In genomic region chr19:49819452-49820115, GRCh38 we compare ENCODE assay signal across 8 cellular contexts. TPM values are rescaled to one million over a fixed set of nuclear protein-coding genes. Genes with fewer than 3 reads are reported as not detected.
DNase-seq lines count a peak whose midpoint lies in the region; ATAC-seq and TF ChIP-seq lines count a peak whose summit lies in the region.
"Not testable (repeated sequence)": the region's sequence is repeated elsewhere in the genome, so short reads cannot be mapped to it uniquely, and the experiment has no call there.

No MANE protein-coding gene starts in this region.

- H3K9me3 ChIP-seq in HAP-1; OCI-LY1 (ENCODE audit: low read length); cardiac muscle cell (ENCODE audit: low read depth); naive thymus-derived CD4-positive, alpha-beta T cell (ENCODE audit: control insufficient read depth in 2 of 3, low read length in 3 of 3): not testable (repeated sequence)

- H3K4me1 ChIP-seq in HAP-1 (peaks cover 19% of the 10 kb centered on the region), OCI-LY1 (ENCODE audit: insufficient read depth, low read length, severe bottlenecking) (peaks cover 61% of the 10 kb centered on the region), cardiac muscle cell (ENCODE audit: low read depth) (peaks cover 12% of the 10 kb centered on the region)
- H3K4me1 ChIP-seq in naive thymus-derived CD4-positive, alpha-beta T cell (ENCODE audit: control insufficient read depth in 2 of 2, insufficient read depth in 2 of 2, low read length in 2 of 2): peaks cover 11 to 17% of the 10 kb centered on the region in 2 donors

- peaks cover 19% of the 10 kb centered on the region for H3K4me1 Mint-ChIP-seq in activated T-cell treated with anti-CD3 and anti-CD28 coated beads, Interleukin-2, amount 50 U/mL, for 4 hours (ENCODE audit: low read depth)
- H3K4me1 Mint-ChIP-seq in central memory CD8-positive, alpha-beta T cell: peaks cover 32% of the 10 kb centered on the region
- H3K4me1 Mint-ChIP-seq in naive thymus-derived CD4-positive, alpha-beta T cell: peaks cover 17 to 36% (median 29%) of the 10 kb centered on the region in 7 donors

- H3K9ac ChIP-seq in OCI-LY1 (ENCODE audit: low read length): peak overlapping the region; percentile 100

- peak overlapping the region; percentile 99 for H3K27ac ChIP-seq in OCI-LY1 (ENCODE audit: low read depth, low read length, poor library complexity, severe bottlenecking)
- peak overlapping the region; percentile 62 for H3K27ac ChIP-seq in cardiac muscle cell
- H3K27ac ChIP-seq in naive thymus-derived CD4-positive, alpha-beta T cell (ENCODE audit: low read depth, low read length): peak overlapping the region; percentile 22
- H3K27ac ChIP-seq in skin epidermis: peak overlapping the region in 6 of 21 experiments; percentile 84 to 96 (median 92)

- not testable (repeated sequence) for H3K27me3 Mint-ChIP-seq in activated T-cell treated with anti-CD3 and anti-CD28 coated beads, Interleukin-2, amount 50 U/mL, for 4 hours (ENCODE audit: low read depth); central memory CD8-positive, alpha-beta T cell; naive thymus-derived CD4-positive, alpha-beta T cell

- in situ Hi-C loops in HAP-1 (cut with MboI; ENCODE audit: low sequenced_read_pairs): not testable (repeated sequence)

- not testable (repeated sequence) for H2AFZ ChIP-seq in OCI-LY1 (ENCODE audit: low read length)

- H3K36me3 ChIP-seq in HAP-1 (replicated peaks): peaks cover 21% of the 10 kb centered on the region
- H3K36me3 ChIP-seq in OCI-LY1 (ENCODE audit: insufficient read depth, low read length): peaks cover 45% of the 10 kb centered on the region
- not testable (repeated sequence) for H3K36me3 ChIP-seq in cardiac muscle cell
- H3K36me3 ChIP-seq in naive thymus-derived CD4-positive, alpha-beta T cell (ENCODE audit: control insufficient read depth in 2 of 3, insufficient read depth in 3 of 3, low read length in 3 of 3): peaks cover 0 to 27% (median 6%) of the 10 kb centered on the region in 3 experiments

- not testable (repeated sequence) for TF ChIP-seq CTCF in AG09309 (IDR thresholded peaks at IDR 0.05; ENCODE audit: control insufficient read depth, insufficient read depth, low read depth, low read length, missing control alignments); OCI-LY1 (IDR thresholded peaks at IDR 0.05; ENCODE audit: low read length); cardiac muscle cell (IDR thresholded peaks at IDR 0.05; ENCODE audit: low read depth, low read length)

- CTCF ChIA-PET in naive thymus-derived CD4-positive, alpha-beta T cell (lab: Charles Lee): interaction anchor here (1.2 kb wide), 1 partner anchor 71 kb away, joined by 3 read pairs; no protein-coding TSS in a partner anchor

- H3K4me2 ChIP-seq in OCI-LY1 (ENCODE audit: low read length): peak overlapping the region; percentile 88

- not testable (repeated sequence) for H3K9me2 ChIP-seq in OCI-LY1 (ENCODE audit: low read depth, low read length)

- H3K79me2 ChIP-seq in OCI-LY1 (ENCODE audit: insufficient read depth, low read length): peaks cover 38% of the 10 kb centered on the region

- not testable (repeated sequence) for H4K20me1 ChIP-seq in OCI-LY1 (ENCODE audit: insufficient read depth, low read length)

- H3F3A ChIP-seq in OCI-LY1 (ENCODE audit: insufficient read depth, low read length): not testable (repeated sequence)

- H3K4me3 ChIP-seq in AG09309 (ENCODE audit: control insufficient read depth, low read depth, low read length) (peak overlapping the region; percentile 88), HAP-1 (peak overlapping the region; percentile 77), OCI-LY1 (ENCODE audit: low read depth, low read length, poor library complexity, severe bottlenecking) (peak overlapping the region; percentile 99), cardiac muscle cell (peak overlapping the region; percentile 53), skin epidermis (peak overlapping the region in 5 of 7 experiments; percentile 71 to 88 (median 84))
- H3K4me3 ChIP-seq in naive thymus-derived CD4-positive, alpha-beta T cell (ENCODE audit: low read length): not testable (repeated sequence)

- H3K27ac Mint-ChIP-seq in central memory CD8-positive, alpha-beta T cell (ENCODE audit: low read depth): peak overlapping the region; percentile 100
- peak overlapping the region; percentile 79 to 100 (median 96) for H3K27ac Mint-ChIP-seq in naive thymus-derived CD4-positive, alpha-beta T cell

- H3K27me3 ChIP-seq in HAP-1 (ENCODE audit: low read depth); OCI-LY1 (ENCODE audit: insufficient read depth, low read length); cardiac muscle cell; naive thymus-derived CD4-positive, alpha-beta T cell (ENCODE audit: control insufficient read depth in 2 of 2, insufficient read depth in 2 of 2, low read length in 2 of 2): not testable (repeated sequence)

- POLR2A ChIA-PET in naive thymus-derived CD4-positive, alpha-beta T cell (lab: Charles Lee): interaction anchor here (0.7 to 3.0 kb wide), 8 partner anchors 10 to 1200 kb away, joined by 3 to 16 read pairs (median 4); partner anchors contain the start of genes PTOV1, RPL18 and SPHK2

- intact Hi-C loops in naive thymus-derived CD4-positive, alpha-beta T cell (cut with micrococcal nuclease): loop anchor here (5.0 to 10.0 kb wide), 4 partner anchors 227 to 1548 kb away; partner anchors contain the start of genes PRR12 (in 2 of the 2), CLDND2 (in 1 of the 2), DBP (in 1 of the 2) and ETFB (in 1 of the 2)

- H3K36me3 Mint-ChIP-seq in activated T-cell treated with anti-CD3 and anti-CD28 coated beads, Interleukin-2, amount 50 U/mL, for 4 hours (ENCODE audit: insufficient read depth): not testable (repeated sequence)
- peaks cover 33% of the 10 kb centered on the region for H3K36me3 Mint-ChIP-seq in central memory CD8-positive, alpha-beta T cell (ENCODE audit: insufficient read depth)
- peaks cover 0 to 13% (median 6%) of the 10 kb centered on the region in 5 donors for H3K36me3 Mint-ChIP-seq in naive thymus-derived CD4-positive, alpha-beta T cell

- ATAC-seq in activated T-cell treated with anti-CD3 and anti-CD28 coated beads, Interleukin-2, amount 50 U/mL, for 4 hours; central memory CD8-positive, alpha-beta T cell (replicated peaks; ENCODE audit: extremely low read depth, poor library complexity, severe bottlenecking); naive thymus-derived CD4-positive, alpha-beta T cell: not testable (repeated sequence)

- H3K9me3 Mint-ChIP-seq in activated T-cell treated with anti-CD3 and anti-CD28 coated beads, Interleukin-2, amount 50 U/mL, for 4 hours; central memory CD8-positive, alpha-beta T cell; naive thymus-derived CD4-positive, alpha-beta T cell: not testable (repeated sequence)

- not testable (repeated sequence) for DNase-seq in AG09309 (ENCODE audit: low read depth); activated T-cell treated with anti-CD3 and anti-CD28 coated beads, Interleukin-2, amount 50 U/mL, for 4 hours; central memory CD8-positive, alpha-beta T cell (ENCODE audit: low spot score in 2 of 2); cardiac muscle cell (ENCODE audit: low read depth in 1 of 2, low spot score in 1 of 2); naive thymus-derived CD4-positive, alpha-beta T cell
- DNase-seq in HAP-1 (ENCODE audit: low spot score in 2 of 2): peak in 1 of 2 experiments; percentile 41

- H3K4me3 Mint-ChIP-seq in activated T-cell treated with anti-CD3 and anti-CD28 coated beads, Interleukin-2, amount 50 U/mL, for 4 hours: peak overlapping the region; percentile 95
- H3K4me3 Mint-ChIP-seq in central memory CD8-positive, alpha-beta T cell: peak overlapping the region; percentile 99
- peak overlapping the region; percentile 94 to 100 (median 98) for H3K4me3 Mint-ChIP-seq in naive thymus-derived CD4-positive, alpha-beta T cell

RNA-seq across cellular contexts. Expression of gene MED25, which starts 1.5 kb away (rescaled TPM):
- 10 to 100 TPM; 44.1 to 51.0 (median 47.2) TPM for total RNA-seq in activated T-cell treated with anti-CD3 and anti-CD28 coated beads, Interleukin-2, amount 50 U/mL, for 4 hours
- total RNA-seq in cardiac muscle cell: 68.7 and 83.7 TPM in 2 replicates
- 69.9 and 73.2 TPM in 2 replicates for polyA plus RNA-seq in cardiac muscle cell
- total RNA-seq in naive thymus-derived CD4-positive, alpha-beta T cell: 10 to 100 TPM; 36.8 to 75.2 (median 55.4) TPM
- 10 to 100 TPM; 10.8 to 16.7 TPM for polyA plus RNA-seq in naive thymus-derived CD4-positive, alpha-beta T cell

RNA-seq across cellular contexts. Expression of gene FUZ, which starts 6.5 kb away (rescaled TPM):
- 10 to 100 TPM; 15.6 to 19.9 (median 18.5) TPM for total RNA-seq in activated T-cell treated with anti-CD3 and anti-CD28 coated beads, Interleukin-2, amount 50 U/mL, for 4 hours
- 37.8 and 60.8 TPM in 2 replicates for total RNA-seq in cardiac muscle cell
- 35.6 and 39.0 TPM in 2 replicates for polyA plus RNA-seq in cardiac muscle cell
- total RNA-seq in naive thymus-derived CD4-positive, alpha-beta T cell: 10 to 100 TPM; 16.0 to 28.4 (median 26.8) TPM
- 1 to 10 TPM; 3.8 to 6.3 TPM for polyA plus RNA-seq in naive thymus-derived CD4-positive, alpha-beta T cell

RNA-seq across cellular contexts. Expression of gene PTOV1, which starts 31.4 kb away (rescaled TPM):
- total RNA-seq in activated T-cell treated with anti-CD3 and anti-CD28 coated beads, Interleukin-2, amount 50 U/mL, for 4 hours: 10 to 100 TPM; 77.8 to 86.3 (median 83.7) TPM
- 290 and 380 TPM in 2 replicates for total RNA-seq in cardiac muscle cell
- polyA plus RNA-seq in cardiac muscle cell: 445 and 583 TPM in 2 replicates
- 100 to 1,000 TPM in 4 of 5 experiments, 10 to 100 TPM in 1; 92.8 to 170 (median 160) TPM for total RNA-seq in naive thymus-derived CD4-positive, alpha-beta T cell
- 10 to 100 TPM; 49.0 to 68.6 TPM for polyA plus RNA-seq in naive thymus-derived CD4-positive, alpha-beta T cell

RNA-seq across cellular contexts. Expression of gene PNKP, which starts 47.8 kb away (rescaled TPM):
- 100 to 1,000 TPM; 110 to 120 (median 110) TPM for total RNA-seq in activated T-cell treated with anti-CD3 and anti-CD28 coated beads, Interleukin-2, amount 50 U/mL, for 4 hours
- total RNA-seq in cardiac muscle cell: 73.8 and 74.5 TPM in 2 replicates
- polyA plus RNA-seq in cardiac muscle cell: 69.7 and 98.4 TPM in 2 replicates
- 100 to 1,000 TPM; 141 to 174 (median 154) TPM for total RNA-seq in naive thymus-derived CD4-positive, alpha-beta T cell
- 10 to 100 TPM; 19.4 to 24.8 TPM for polyA plus RNA-seq in naive thymus-derived CD4-positive, alpha-beta T cell

RNA-seq across cellular contexts. Expression of gene AP2A1, which starts 52.8 kb away (rescaled TPM):
- 10 to 100 TPM; 63.6 to 73.6 (median 71.5) TPM for total RNA-seq in activated T-cell treated with anti-CD3 and anti-CD28 coated beads, Interleukin-2, amount 50 U/mL, for 4 hours
- total RNA-seq in cardiac muscle cell: 152 and 153 TPM in 2 replicates
- 64.2 and 78.0 TPM in 2 replicates for polyA plus RNA-seq in cardiac muscle cell
- total RNA-seq in naive thymus-derived CD4-positive, alpha-beta T cell: 10 to 100 TPM; 38.2 to 83.3 (median 56.7) TPM
- polyA plus RNA-seq in naive thymus-derived CD4-positive, alpha-beta T cell: 1 to 10 TPM; 3.8 to 8.3 TPM
